31 cellular contexts compared by ENCODE assay signal in the genomic region with DNA sequence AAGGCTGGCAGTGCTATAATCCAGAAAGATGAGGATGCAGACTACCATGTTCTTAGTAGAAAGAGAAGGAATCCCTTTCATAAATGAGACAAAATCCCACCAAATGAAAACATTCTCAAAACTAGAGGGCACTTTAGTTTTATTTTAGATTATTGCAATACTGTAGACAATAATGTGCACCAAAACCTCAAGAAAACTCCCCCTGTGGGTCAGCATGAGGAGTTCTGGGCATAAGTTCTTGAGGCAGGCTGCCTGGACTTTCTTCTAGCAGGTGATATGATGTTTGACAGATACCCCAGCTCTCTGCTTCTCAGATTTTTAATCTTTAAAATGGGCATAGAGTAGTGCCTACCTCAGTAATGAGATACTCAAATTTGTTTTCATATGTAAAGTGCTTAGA.
"Had no signal": no experiment of that assay in that cellular context is flagged by ENCODE, and none has a peak within 500 bp of the region (broad histone marks: within the 10 kb centered on the region; RNA-seq: fewer than 3 reads in every experiment).

No MANE protein-coding gene starts in this region.

- H3K27me3 Mint-ChIP-seq: activated CD4-positive, alpha-beta T cell treated with anti-CD3 and anti-CD28 coated beads, Interleukin-2, amount 10 ng/mL, durations not matched to agents 24 days and 14 days; activated CD8-positive, alpha-beta T cell treated with anti-CD3 and anti-CD28 coated beads for 36 hours; activated naive CD8-positive, alpha-beta T cell treated with anti-CD3 and anti-CD28 coated beads for 36 hours; activated T-helper 17 cell treated with anti-CD3 and anti-CD28 coated beads, Interleukin-2, amount 50 U/mL, for 72 hours; central memory CD8-positive, alpha-beta T cell had no signal

- H3K27ac ChIP-seq: brain microvascular endothelial cell, PC-9, SJCRH30, SK-N-MC had no signal

- H3K27ac Mint-ChIP-seq: activated CD4-positive, alpha-beta T cell treated with anti-CD3 and anti-CD28 coated beads, Interleukin-2, amount 10 ng/mL, durations not matched to agents 24 days and 14 days; activated CD8-positive, alpha-beta T cell treated with anti-CD3 and anti-CD28 coated beads for 36 hours; activated naive CD8-positive, alpha-beta T cell treated with anti-CD3 and anti-CD28 coated beads for 36 hours; activated T-cell treated with anti-CD3 and anti-CD28 coated beads, Interleukin-2, amount 50 U/mL, for 72 hours; activated T-helper 17 cell treated with anti-CD3 and anti-CD28 coated beads, Interleukin-2, amount 50 U/mL, for 72 hours; T-helper 1 cell treated with Interleukin-12 subunit alpha and Interleukin-12 subunit beta and Interleukin-4 antibody, amounts not matched to agents 30 μg/mL and 1 μg/mL, for 36 hours; T-helper 2 cell treated with Interferon-gamma antibody and Interleukin-4, amounts not matched to agents 5 μg/mL and 100 μg/mL, for 36 hours had no signal

- H3K4me3 ChIP-seq: MG63, PC-9, SJCRH30, SK-N-MC had no signal

- DNase-seq: activated CD4-positive, alpha-beta T cell treated with anti-CD3 and anti-CD28 coated beads, Interleukin-2, amount 10 ng/mL, durations not matched to agents 24 days and 14 days; activated CD4-positive, alpha-beta T cell treated with anti-CD3 and anti-CD28 coated beads, Interleukin-2, amount 50 U/mL, for 4 hours; activated CD8-positive, alpha-beta T cell treated with anti-CD3 and anti-CD28 coated beads for 36 hours; activated effector memory CD4-positive, alpha-beta T cell treated with anti-CD3 and anti-CD28 coated beads, Interleukin-2, amount 50 U/mL, for 16 hours; activated naive CD4-positive, alpha-beta T cell; activated naive CD4-positive, alpha-beta T cell treated with anti-CD3 and anti-CD28 coated beads, Interleukin-2, amount 50 U/mL, for 16 hours; activated naive CD8-positive, alpha-beta T cell treated with anti-CD3 and anti-CD28 coated beads for 36 hours; activated T-cell treated with anti-CD3 and anti-CD28 coated beads, Interleukin-2, amount 50 U/mL, for 1 hour; activated T-cell treated with anti-CD3 and anti-CD28 coated beads, Interleukin-2, amount 50 U/mL, for 72 hours; amniotic stem cell; aorta; brain microvascular endothelial cell; Karpas-422; KBM-7; MG63; NCI-H1048; NCI-H1105 treated with DMSO at 0.1 percent for 48 hours; NCI-H1436; NCI-H1694; NCI-H1930; NCI-H2081 treated with DMSO at 0.1 percent for 48 hours; NCI-H345; NCI-H524 treated with DMSO at 0.1 percent for 48 hours; PC-9; SHP77; SJCRH30 had no signal

- H3K4me1 Mint-ChIP-seq: activated CD4-positive, alpha-beta T cell treated with anti-CD3 and anti-CD28 coated beads, Interleukin-2, amount 10 ng/mL, durations not matched to agents 24 days and 14 days; activated naive CD8-positive, alpha-beta T cell treated with anti-CD3 and anti-CD28 coated beads for 36 hours; activated T-helper 17 cell treated with anti-CD3 and anti-CD28 coated beads, Interleukin-2, amount 50 U/mL, for 72 hours; central memory CD8-positive, alpha-beta T cell had no signal

- H3K4me1 ChIP-seq: SJCRH30 had no signal

- H2AFZ ChIP-seq: PC-9 had no signal

- H3K4me3 Mint-ChIP-seq: activated CD4-positive, alpha-beta T cell treated with anti-CD3 and anti-CD28 coated beads, Interleukin-2, amount 10 ng/mL, durations not matched to agents 24 days and 14 days; activated CD8-positive, alpha-beta T cell treated with anti-CD3 and anti-CD28 coated beads for 36 hours; activated naive CD8-positive, alpha-beta T cell treated with anti-CD3 and anti-CD28 coated beads for 36 hours; activated T-cell treated with anti-CD3 and anti-CD28 coated beads, Interleukin-2, amount 50 U/mL, for 72 hours; activated T-helper 17 cell treated with anti-CD3 and anti-CD28 coated beads, Interleukin-2, amount 50 U/mL, for 72 hours; central memory CD8-positive, alpha-beta T cell; T-helper 1 cell treated with Interleukin-12 subunit alpha and Interleukin-12 subunit beta and Interleukin-4 antibody, amounts not matched to agents 30 μg/mL and 1 μg/mL, for 36 hours; T-helper 2 cell treated with Interferon-gamma antibody and Interleukin-4, amounts not matched to agents 5 μg/mL and 100 μg/mL, for 36 hours had no signal

- H3K4me2 ChIP-seq: PC-9 had no signal

- ATAC-seq: activated CD8-positive, alpha-beta T cell treated with anti-CD3 and anti-CD28 coated beads for 36 hours; activated T-cell treated with anti-CD3 and anti-CD28 coated beads, Interleukin-2, amount 50 U/mL, for 72 hours; activated T-helper 17 cell treated with anti-CD3 and anti-CD28 coated beads, Interleukin-2, amount 50 U/mL, for 72 hours had no signal

- H3K36me3 Mint-ChIP-seq: activated naive CD8-positive, alpha-beta T cell treated with anti-CD3 and anti-CD28 coated beads for 36 hours had no signal

- H3K36me3 ChIP-seq: brain microvascular endothelial cell, MG63, SJCRH30 had no signal

- H3K27me3 ChIP-seq: brain microvascular endothelial cell, MG63, SJCRH30 had no signal
